In the genomic region with DNA sequence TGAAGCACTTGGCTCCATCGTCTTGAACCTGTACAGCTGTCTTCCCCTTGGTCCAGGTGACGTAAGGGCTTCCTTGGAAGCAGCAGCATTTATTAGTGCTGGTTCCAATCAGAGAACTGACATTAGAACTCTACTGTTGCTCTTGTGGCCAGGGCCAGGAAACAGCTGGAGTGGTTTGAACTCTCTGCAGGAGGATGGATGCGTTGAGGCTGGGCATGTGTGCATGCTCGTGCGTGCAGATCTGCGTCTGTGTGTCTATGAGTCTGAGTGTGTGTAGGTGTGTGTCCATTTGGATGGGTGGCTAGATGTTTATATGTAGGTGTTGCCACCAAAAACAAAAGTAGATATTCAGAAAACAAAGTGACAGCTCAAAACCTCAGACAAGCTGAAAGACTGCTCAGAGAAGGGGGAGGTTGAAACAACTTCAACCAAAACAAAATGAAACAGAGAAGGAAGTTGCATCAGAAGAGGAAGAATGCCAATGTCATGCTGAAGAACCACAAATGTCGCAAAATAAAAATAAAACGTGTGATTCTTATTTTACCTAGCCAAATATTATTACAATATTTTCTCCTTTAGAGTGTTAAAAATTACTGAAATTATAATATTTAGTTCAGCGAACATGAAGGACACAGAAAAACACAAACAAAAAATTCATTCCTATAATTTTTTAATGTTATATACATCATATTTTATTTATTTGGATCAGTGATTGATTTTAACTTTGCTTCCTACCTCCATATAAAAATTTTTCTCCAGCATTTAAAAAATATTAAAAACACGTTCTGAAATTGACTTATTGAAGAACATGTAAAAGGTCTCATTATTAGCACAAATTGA, we compare ENCODE assay signal across 8 cellular contexts.
DNase-seq lines count a peak whose midpoint lies in the region; ATAC-seq and TF ChIP-seq lines count a peak whose summit lies in the region.

No MANE protein-coding gene starts in this region.

- CTCF ChIA-PET in SK-N-SH (lab: Yijun Ruan, JAX), result no interaction called here
- CTCF ChIA-PET in WTC11 (lab: Charles Lee), result interaction anchor here (1.1 kb wide), 1 partner anchor 335 kb away, joined by 3 read pairs; no protein-coding TSS in a partner anchor

- no peak for TF ChIP-seq EP300 in SK-N-SH (IDR thresholded peaks at IDR 0.05; ENCODE audit: borderline replicate concordance in 1 of 2, low read depth in 1 of 2, low read length in 1 of 2)

- H3F3A ChIP-seq in SK-N-SH (replicated peaks; ENCODE audit: insufficient read depth), result peaks cover 26% of the 10 kb centered on the region

- no peaks in the 10 kb centered on the region for H3K79me2 ChIP-seq in SK-N-SH (ENCODE audit: insufficient read depth)

- H3K36me3 ChIP-seq in SK-N-SH (replicated peaks in 1 of 2; ENCODE audit: control insufficient read depth in 1 of 2, insufficient read depth in 2 of 2, low read length in 1 of 2) (no peaks in the 10 kb centered on the region), vagina (no peaks in the 10 kb centered on the region)

- no peaks in the 10 kb centered on the region for H3K27me3 Mint-ChIP-seq in WTC11 (ENCODE audit: low read depth)
- H3K27me3 Mint-ChIP-seq in nephron progenitor cell (ENCODE audit: low read depth, poor library complexity), result peaks cover 9% of the 10 kb centered on the region

- 90% methylated on average over 10 of the region's 10 CpGs for WGBS in SK-N-SH (ENCODE audit: low lambda C conversion rate)

- POLR2A ChIA-PET in SK-N-SH (lab: Yijun Ruan, JAX) (no interaction called here), WTC11 (lab: Charles Lee) (no interaction called here)

- H3K27ac ChIP-seq in SK-N-SH (ENCODE audit: low read depth in 2 of 2, low read length in 1 of 2) (no peak overlapping the region), vagina (peak overlapping the region; percentile 58)

- H3K4me1 ChIP-seq in SK-N-SH (ENCODE audit: control insufficient read depth in 1 of 2, insufficient read depth in 2 of 2, low read depth in 1 of 2, low read length in 1 of 2), result peaks cover 8 to 24% of the 10 kb centered on the region in 2 experiments
- peaks cover 3% of the 10 kb centered on the region for H3K4me1 ChIP-seq in vagina

- ATAC-seq in SK-N-SH treated with all-trans-retinoic acid at 6 μM for 48 hours (no peak), HG03439 (IDR thresholded peaks at IDR 0.05; ENCODE audit: unreplicated experiment) (peak; percentile 87), WTC11 (no peak)

- H3K4me3 ChIP-seq in SK-N-SH (ENCODE audit: low read depth in 2 of 2, low read length in 1 of 2) (no peak overlapping the region), vagina (peak overlapping the region in 1 of 2 donors; percentile 10)

- H3K4me1 Mint-ChIP-seq in WTC11, result peaks cover 27% of the 10 kb centered on the region
- peaks cover 5% of the 10 kb centered on the region for H3K4me1 Mint-ChIP-seq in nephron progenitor cell

- intact Hi-C loops in vagina (cut with DNase I), result no loop called here

- H3K9me3 ChIP-seq in SK-N-SH (no peaks in the 10 kb centered on the region), vagina (no peaks in the 10 kb centered on the region)

- peak overlapping the region; percentile 85 for H3K27ac Mint-ChIP-seq in WTC11
- peak overlapping the region; percentile 68 for H3K27ac Mint-ChIP-seq in nephron progenitor cell

- TF ChIP-seq RAD21 in SK-N-SH (IDR thresholded peaks at IDR 0.05; ENCODE audit: low read length), result no peak

- TF ChIP-seq CTCF in SK-N-SH (IDR thresholded peaks at IDR 0.05), result no peak
- no peak for TF ChIP-seq CTCF in WTC11 (IDR thresholded peaks at IDR 0.05)
- TF ChIP-seq CTCF in nephron progenitor cell (IDR thresholded peaks at IDR 0.05), result no peak
- TF ChIP-seq CTCF in vagina (IDR thresholded peaks at IDR 0.05), result no peak

- H3K9ac ChIP-seq in SK-N-SH, result no peak overlapping the region

- H2AFZ ChIP-seq in SK-N-SH (ENCODE audit: low read depth), result peak overlapping the region; percentile 24; the same call in 1 of the 2 replicates

- no peaks in the 10 kb centered on the region for H3K27me3 ChIP-seq in SK-N-SH (ENCODE audit: insufficient read depth)
- H3K27me3 ChIP-seq in vagina, result no peaks in the 10 kb centered on the region

- no peak overlapping the region for H3K4me3 Mint-ChIP-seq in WTC11
- no peak overlapping the region for H3K4me3 Mint-ChIP-seq in nephron progenitor cell

- no peaks in the 10 kb centered on the region for H3K9me2 ChIP-seq in SK-N-SH

- DNase-seq in SK-N-SH, result no peak
- no peak for DNase-seq in WTC11 (ENCODE audit: low spot score)
- DNase-seq in central memory CD4-positive, alpha-beta T cell, result peak; percentile 85
- no peak for DNase-seq in nephron progenitor cell
- peak in 1 of 2 donors; percentile 55 for DNase-seq in vagina (ENCODE audit: extremely low spot score in 2 of 2)
- DNase-seq in NCI-H82 (lab: John Stamatoyannopoulos, UW), result no peak

- TF ChIP-seq POLR2A in vagina (IDR thresholded peaks at IDR 0.05), result no peak

- no peaks in the 10 kb centered on the region for H3K36me3 Mint-ChIP-seq in WTC11
- no peaks in the 10 kb centered on the region for H3K36me3 Mint-ChIP-seq in nephron progenitor cell (ENCODE audit: low read depth)

- no peak overlapping the region for H3K4me2 ChIP-seq in SK-N-SH

- H3K9me3 Mint-ChIP-seq in WTC11, result peaks cover 3% of the 10 kb centered on the region
- H3K9me3 Mint-ChIP-seq in nephron progenitor cell, result peaks cover 9% of the 10 kb centered on the region

- H4K20me1 ChIP-seq in SK-N-SH (ENCODE audit: insufficient read depth), result no peaks in the 10 kb centered on the region

TF ChIP-seq in SK-N-SH, 30 proteins besides CTCF, POLR2A, EP300 and RAD21 (continues in another document):
- no peak for TF ChIP-seq TEAD4 (IDR thresholded peaks at IDR 0.05; ENCODE audit: borderline replicate concordance, insufficient read depth)
- TF ChIP-seq FOSL2 (IDR thresholded peaks at IDR 0.05; ENCODE audit: borderline replicate concordance, low read depth), result no peak
- TF ChIP-seq SMC3 (IDR thresholded peaks at IDR 0.05; ENCODE audit: low read depth, low read length), result no peak
- no peak for TF ChIP-seq PBX3 (IDR thresholded peaks at IDR 0.05)
- TF ChIP-seq RFX5 (IDR thresholded peaks at IDR 0.05; ENCODE audit: low read length), result no peak
- no peak for TF ChIP-seq CHD2 (IDR thresholded peaks at IDR 0.05; ENCODE audit: low read length, partially characterized antibody)
- no peak for TF ChIP-seq MAX (IDR thresholded peaks at IDR 0.05; ENCODE audit: low read depth)

TF ChIP-seq in SK-N-SH treated with all-trans-retinoic acid at 6 μM for 48 hours, 23 proteins besides CTCF, POLR2A, EP300 and RAD21 (continues in another document):
- no peak for TF ChIP-seq TSHZ2 (CRISPR knock-in tag; IDR thresholded peaks at IDR 0.05)
- TF ChIP-seq ZC3H10 (CRISPR knock-in tag; IDR thresholded peaks at IDR 0.05), result no peak
- TF ChIP-seq ZNF70 (CRISPR knock-in tag; IDR thresholded peaks at IDR 0.05), result no peak
- TF ChIP-seq BACH2 (CRISPR knock-in tag; IDR thresholded peaks at IDR 0.05; ENCODE audit: borderline replicate concordance), result no peak

TF ChIP-seq in WTC11, 78 proteins besides CTCF, POLR2A, EP300 and RAD21:
- TF ChIP-seq NFE2L1 (CRISPR knock-in tag; IDR thresholded peaks at IDR 0.05), result 0 out of 2 replicates have a peak, but pooled peaks have one; percentile 24
- no peak for TF ChIP-seq IRF2 (CRISPR knock-in tag; IDR thresholded peaks at IDR 0.05; ENCODE audit: borderline replicate concordance, low read depth)
- TF ChIP-seq ZNF281 (CRISPR knock-in tag; IDR thresholded peaks at IDR 0.05), result no peak
- no peak for TF ChIP-seq CBFB (CRISPR knock-in tag; IDR thresholded peaks at IDR 0.05; ENCODE audit: low read depth)
- TF ChIP-seq FOXK1 (CRISPR knock-in tag; IDR thresholded peaks at IDR 0.05), result no peak
- TF ChIP-seq ZNF671 (CRISPR knock-in tag; IDR thresholded peaks at IDR 0.05), result no peak
- TF ChIP-seq GABPB1 (CRISPR knock-in tag; IDR thresholded peaks at IDR 0.05), result peak; percentile 65
- no peak for TF ChIP-seq ZNF317 (CRISPR knock-in tag; IDR thresholded peaks at IDR 0.05; ENCODE audit: borderline replicate concordance, low read depth)
- no peak for TF ChIP-seq NR2C2 (CRISPR knock-in tag; IDR thresholded peaks at IDR 0.05)
- no peak for TF ChIP-seq MXD4 (CRISPR knock-in tag; IDR thresholded peaks at IDR 0.05; ENCODE audit: borderline replicate concordance)
- TF ChIP-seq MAX (CRISPR knock-in tag; IDR thresholded peaks at IDR 0.05), result peak; percentile 44
- no peak for TF ChIP-seq CREB1 (CRISPR knock-in tag; IDR thresholded peaks at IDR 0.05)

Comparison
In these comparisons a context has a peak if more than half of its experiments do, and no peak if none do; other contexts are left out.
1. Of the 6 proteins assayed by ChIP-seq in both WTC11 and SK-N-SH: peak only in WTC11: MAX; only in SK-N-SH: none; in both: none; in neither: 5.